Comparison of ENCODE assay signal across 21 cellular contexts in genomic region chr12:25962932-25963525, GRCh38. TPM values are rescaled to one million over a fixed set of nuclear protein-coding genes. Genes with fewer than 3 reads are reported as not detected.
DNase-seq lines count a peak whose midpoint lies in the region; ATAC-seq and TF ChIP-seq lines count a peak whose summit lies in the region.
"Had no signal": no experiment of that assay in that cellular context is flagged by ENCODE, and none has a peak within 500 bp of the region (broad histone marks: within the 10 kb centered on the region; RNA-seq: fewer than 3 reads in every experiment).

No MANE protein-coding gene starts in this region.

- H3K27me3 ChIP-seq in HUES48 (ENCODE audit: control insufficient read depth, insufficient read depth, low read length) = no peaks in the 10 kb centered on the region
- H3K27me3 ChIP-seq in mesenchymal stem cell (ENCODE audit: control insufficient read depth in 1 of 2, insufficient read depth in 1 of 2, low read length in 2 of 2) = no peaks in the 10 kb centered on the region
- no peaks in the 10 kb centered on the region for H3K27me3 ChIP-seq in tibial artery
- H3K27me3 ChIP-seq: dorsolateral prefrontal cortex, SJSA1 had no signal

- H3K27ac ChIP-seq in HUES48 (ENCODE audit: low read depth, low read length) = peak overlapping the region; percentile 51
- H3K27ac ChIP-seq in cingulate gyrus (ENCODE audit: low read depth, low read length) = peak overlapping the region; percentile 24
- no peak overlapping the region for H3K27ac ChIP-seq in mesenchymal stem cell (ENCODE audit: low read length, poor library complexity, severe bottlenecking)
- peak overlapping the region; percentile 53 to 67 for H3K27ac ChIP-seq in tibial artery
- H3K27ac ChIP-seq: psoas muscle, SJSA1 had no signal

- H2BK15ac ChIP-seq in mesenchymal stem cell (ENCODE audit: low read depth, poor library complexity, severe bottlenecking) = no peak overlapping the region

- peaks cover 47% of the 10 kb centered on the region for H3K27me3 Mint-ChIP-seq in activated T-helper 2 cell treated with anti-CD3 and anti-CD28 coated beads, Interferon-gamma antibody, Interleukin-2, Interleukin-4, amounts not matched to agents 10 μg/mL and 5 μg/mL and 100 μg/mL, durations not matched to agents 14 hours and 24 hours and 36 hours (ENCODE audit: low read depth)

- no peak overlapping the region for H3K9ac ChIP-seq in HUES48 (ENCODE audit: low read depth, low read length)
- peak overlapping the region; percentile 100 for H3K9ac ChIP-seq in mesenchymal stem cell (ENCODE audit: low read length)

- H3K18ac ChIP-seq in mesenchymal stem cell (ENCODE audit: low read depth in 1 of 2, low read length in 2 of 2) = no peak overlapping the region

- H3K23ac ChIP-seq in mesenchymal stem cell (ENCODE audit: low read length in 2 of 2) = no peak overlapping the region

- no peak overlapping the region for H2BK12ac ChIP-seq in mesenchymal stem cell (ENCODE audit: low read length in 2 of 2)

- TF ChIP-seq CTCF in tibial artery (IDR thresholded peaks at IDR 0.05) = no peak

- ATAC-seq in HG03039 (IDR thresholded peaks at IDR 0.05; ENCODE audit: unreplicated experiment) (no peak), GM21423 (IDR thresholded peaks at IDR 0.05; ENCODE audit: unreplicated experiment) (no peak)
- ATAC-seq: HCT116; naive thymus-derived CD4-positive, alpha-beta T cell; psoas muscle had no signal

- H3K9me3 ChIP-seq in HUES48 (ENCODE audit: control insufficient read depth, insufficient read depth, low read length) (no peaks in the 10 kb centered on the region), mesenchymal stem cell (ENCODE audit: control insufficient read depth, low read length) (no peaks in the 10 kb centered on the region), tibial artery (no peaks in the 10 kb centered on the region)
- H3K9me3 ChIP-seq: esophagus squamous epithelium, psoas muscle, SJSA1 had no signal

- no peaks in the 10 kb centered on the region for H3K36me3 Mint-ChIP-seq in activated T-helper 2 cell treated with anti-CD3 and anti-CD28 coated beads, Interferon-gamma antibody, Interleukin-2, Interleukin-4, amounts not matched to agents 10 μg/mL and 5 μg/mL and 100 μg/mL, durations not matched to agents 14 hours and 24 hours and 36 hours (ENCODE audit: low read depth)

- H3K4me2 ChIP-seq in mesenchymal stem cell (ENCODE audit: low read length, poor library complexity, severe bottlenecking) = no peak overlapping the region

- H2AK5ac ChIP-seq in mesenchymal stem cell (ENCODE audit: low read length, severe bottlenecking) = no peak overlapping the region

- WGBS in mesenchymal stem cell = 95% methylated on average over 3 of the region's 4 CpGs

- peaks cover 15% of the 10 kb centered on the region for H3K4me1 ChIP-seq in HUES48 (ENCODE audit: control insufficient read depth, insufficient read depth, low read length)
- peaks cover 2% of the 10 kb centered on the region for H3K4me1 ChIP-seq in mesenchymal stem cell (ENCODE audit: control insufficient read depth, insufficient read depth, low read depth, low read length)
- peaks cover 0 to 46% (median 21%) of the 10 kb centered on the region in 4 donors for H3K4me1 ChIP-seq in tibial artery

- H3K27ac Mint-ChIP-seq in activated T-helper 2 cell treated with anti-CD3 and anti-CD28 coated beads, Interferon-gamma antibody, Interleukin-2, Interleukin-4, amounts not matched to agents 10 μg/mL and 5 μg/mL and 100 μg/mL, durations not matched to agents 14 hours and 24 hours and 36 hours = no peak overlapping the region
- H3K27ac Mint-ChIP-seq: activated CD4-positive, alpha-beta T cell treated with anti-CD3 and anti-CD28 coated beads, Interleukin-2, amount 10 ng/mL, durations not matched to agents 7 days and 5 days; B cell; naive thymus-derived CD4-positive, alpha-beta T cell; stimulated activated naive CD8-positive, alpha-beta T cell treated with anti-CD3 and anti-CD28 coated beads, Interleukin-15, Interleukin-2, amounts not matched to agents 100 ng/mL and 50 ng/mL, for 24 hours had no signal

- no peaks in the 10 kb centered on the region for H3K9me3 Mint-ChIP-seq in activated T-helper 2 cell treated with anti-CD3 and anti-CD28 coated beads, Interferon-gamma antibody, Interleukin-2, Interleukin-4, amounts not matched to agents 10 μg/mL and 5 μg/mL and 100 μg/mL, durations not matched to agents 14 hours and 24 hours and 36 hours
- H3K9me3 Mint-ChIP-seq: activated CD4-positive, alpha-beta T cell treated with anti-CD3 and anti-CD28 coated beads, Interleukin-2, amount 10 ng/mL, durations not matched to agents 7 days and 5 days; stimulated activated naive CD8-positive, alpha-beta T cell treated with anti-CD3 and anti-CD28 coated beads, Interleukin-15, Interleukin-2, amounts not matched to agents 100 ng/mL and 50 ng/mL, for 24 hours had no signal

- no peak overlapping the region for H2AFZ ChIP-seq in mesenchymal stem cell (ENCODE audit: low read depth, low read length)

- H2BK120ac ChIP-seq in mesenchymal stem cell (ENCODE audit: low read depth, low read length) = no peak overlapping the region

- no peak overlapping the region for H4K8ac ChIP-seq in mesenchymal stem cell (ENCODE audit: low read length)

- no peak overlapping the region for H3K4me3 ChIP-seq in HUES48 (ENCODE audit: low read depth, low read length)
- peak overlapping the region in 1 of 2 experiments; percentile 92 for H3K4me3 ChIP-seq in mesenchymal stem cell (ENCODE audit: insufficient read depth in 1 of 2, low read depth in 1 of 2, low read length in 2 of 2)
- H3K4me3 ChIP-seq in tibial artery = no peak overlapping the region
- H3K4me3 ChIP-seq: dorsolateral prefrontal cortex, esophagus squamous epithelium, psoas muscle, SJSA1 had no signal

- intact Hi-C loops in tibial artery (cut with DNase I; ENCODE audit: low total_unique reads) = loop anchor here (5.0 kb wide), 1 partner anchor 34 kb away; no protein-coding TSS in a partner anchor
- intact Hi-C loops in activated T-helper 2 cell treated with anti-CD3 and anti-CD28 coated beads, Interferon-gamma antibody, Interleukin-2, Interleukin-4, amounts not matched to agents 10 μg/mL and 5 μg/mL and 100 μg/mL, durations not matched to agents 14 hours and 24 hours and 36 hours (cut with micrococcal nuclease) = no loop called here

- DNase-seq in mesenchymal stem cell = peak; percentile 28
- no peak for DNase-seq in tibial artery
- DNase-seq in activated T-helper 2 cell treated with anti-CD3 and anti-CD28 coated beads, Interferon-gamma antibody, Interleukin-2, Interleukin-4, amounts not matched to agents 10 μg/mL and 5 μg/mL and 100 μg/mL, durations not matched to agents 14 hours and 24 hours and 36 hours (ENCODE audit: low spot score) = no peak
- no peak for DNase-seq in NCI-H2029 treated with DMSO at 0.1 percent for 48 hours (lab: John Stamatoyannopoulos, UW)
- DNase-seq: activated CD4-positive, alpha-beta T cell treated with anti-CD3 and anti-CD28 coated beads, Interleukin-2, amount 10 ng/mL, durations not matched to agents 7 days and 5 days; activated naive CD4-positive, alpha-beta T cell treated with Interleukin-2 at 50 U/mL for 16 hours; dorsolateral prefrontal cortex; esophagus squamous epithelium; GDM1; naive thymus-derived CD4-positive, alpha-beta T cell; NCI-H526 treated with DMSO at 0.1 percent for 48 hours; OCI-M1; psoas muscle had no signal

- no peak overlapping the region for H3K4ac ChIP-seq in mesenchymal stem cell (ENCODE audit: low read depth in 1 of 2, low read length in 2 of 2)

- H2BK5ac ChIP-seq in mesenchymal stem cell (ENCODE audit: low read depth, low read length, poor library complexity, severe bottlenecking) = no peak overlapping the region

- H3K4me1 Mint-ChIP-seq in activated T-helper 2 cell treated with anti-CD3 and anti-CD28 coated beads, Interferon-gamma antibody, Interleukin-2, Interleukin-4, amounts not matched to agents 10 μg/mL and 5 μg/mL and 100 μg/mL, durations not matched to agents 14 hours and 24 hours and 36 hours (ENCODE audit: low read depth) = peaks cover 3% of the 10 kb centered on the region

- H4K91ac ChIP-seq in mesenchymal stem cell (ENCODE audit: low read length) = no peak overlapping the region

- H3K4me3 Mint-ChIP-seq in activated T-helper 2 cell treated with anti-CD3 and anti-CD28 coated beads, Interferon-gamma antibody, Interleukin-2, Interleukin-4, amounts not matched to agents 10 μg/mL and 5 μg/mL and 100 μg/mL, durations not matched to agents 14 hours and 24 hours and 36 hours (ENCODE audit: low read depth) = no peak overlapping the region
- H3K4me3 Mint-ChIP-seq: activated CD4-positive, alpha-beta T cell treated with anti-CD3 and anti-CD28 coated beads, Interleukin-2, amount 10 ng/mL, durations not matched to agents 7 days and 5 days; B cell; naive thymus-derived CD4-positive, alpha-beta T cell; stimulated activated naive CD8-positive, alpha-beta T cell treated with anti-CD3 and anti-CD28 coated beads, Interleukin-15, Interleukin-2, amounts not matched to agents 100 ng/mL and 50 ng/mL, for 24 hours had no signal

- H3K14ac ChIP-seq in mesenchymal stem cell (ENCODE audit: low read length in 2 of 2) = no peak overlapping the region

- peaks cover 5% of the 10 kb centered on the region for H3K79me1 ChIP-seq in mesenchymal stem cell (replicated peaks; ENCODE audit: low read length, poor library complexity, severe bottlenecking)

- H3K36me3 ChIP-seq in HUES48 (ENCODE audit: control insufficient read depth, insufficient read depth, low read length) (no peaks in the 10 kb centered on the region), mesenchymal stem cell (ENCODE audit: control insufficient read depth in 1 of 2, insufficient read depth in 2 of 2, low read depth in 1 of 2, low read length in 2 of 2) (peaks cover 5 to 44% of the 10 kb centered on the region in 2 experiments), tibial artery (no peaks in the 10 kb centered on the region)
- H3K36me3 ChIP-seq: esophagus squamous epithelium had no signal

RNA-seq across cellular contexts. Expression of gene RASSF8, which starts 4.5 kb away (rescaled TPM):
- polyA plus RNA-seq in mesenchymal stem cell (2013, experiment 1 of 2) = 21.5 TPM
- polyA plus RNA-seq in mesenchymal stem cell (2013, experiment 2 of 2) = 20.1 TPM
- 0.16 and 0.28 TPM in 2 replicates for total RNA-seq in activated T-helper 2 cell treated with anti-CD3 and anti-CD28 coated beads, Interferon-gamma antibody, Interleukin-2, Interleukin-4, amounts not matched to agents 10 μg/mL and 5 μg/mL and 100 μg/mL, durations not matched to agents 14 hours and 24 hours and 36 hours
